In the genomic region with DNA sequence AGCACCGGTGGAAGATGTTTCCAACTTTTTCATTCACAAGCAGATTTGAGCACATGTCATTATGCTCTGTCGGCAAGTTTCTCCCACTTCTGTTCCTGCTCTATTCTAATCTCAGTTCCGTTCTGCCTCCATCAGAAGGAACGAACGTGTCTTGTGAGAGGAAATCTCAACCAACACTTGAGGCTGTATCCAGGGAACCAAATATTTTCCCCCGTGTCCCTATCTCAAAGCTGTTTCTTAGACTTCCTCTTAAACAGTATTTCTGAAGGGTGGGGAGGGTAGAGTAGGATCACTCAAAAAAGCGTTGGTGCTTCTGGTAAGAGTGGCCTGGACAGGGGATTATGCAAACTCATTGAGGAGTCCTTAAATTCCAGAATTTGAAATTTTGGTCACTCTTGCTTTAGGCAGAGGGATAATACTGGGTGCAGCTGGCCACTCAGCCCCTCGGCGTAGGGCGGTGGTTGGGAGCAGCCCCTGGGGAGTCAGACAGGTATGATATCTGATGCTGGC, we compare ENCODE assay signal across 1 cellular context.
TF ChIP-seq lines count a peak whose summit lies in the region.

No MANE protein-coding gene starts in this region.

TF ChIP-seq in A549, 52 proteins besides CTCF, POLR2A, EP300 and RAD21 (continued from another document):
- TF ChIP-seq, protein P1, sequence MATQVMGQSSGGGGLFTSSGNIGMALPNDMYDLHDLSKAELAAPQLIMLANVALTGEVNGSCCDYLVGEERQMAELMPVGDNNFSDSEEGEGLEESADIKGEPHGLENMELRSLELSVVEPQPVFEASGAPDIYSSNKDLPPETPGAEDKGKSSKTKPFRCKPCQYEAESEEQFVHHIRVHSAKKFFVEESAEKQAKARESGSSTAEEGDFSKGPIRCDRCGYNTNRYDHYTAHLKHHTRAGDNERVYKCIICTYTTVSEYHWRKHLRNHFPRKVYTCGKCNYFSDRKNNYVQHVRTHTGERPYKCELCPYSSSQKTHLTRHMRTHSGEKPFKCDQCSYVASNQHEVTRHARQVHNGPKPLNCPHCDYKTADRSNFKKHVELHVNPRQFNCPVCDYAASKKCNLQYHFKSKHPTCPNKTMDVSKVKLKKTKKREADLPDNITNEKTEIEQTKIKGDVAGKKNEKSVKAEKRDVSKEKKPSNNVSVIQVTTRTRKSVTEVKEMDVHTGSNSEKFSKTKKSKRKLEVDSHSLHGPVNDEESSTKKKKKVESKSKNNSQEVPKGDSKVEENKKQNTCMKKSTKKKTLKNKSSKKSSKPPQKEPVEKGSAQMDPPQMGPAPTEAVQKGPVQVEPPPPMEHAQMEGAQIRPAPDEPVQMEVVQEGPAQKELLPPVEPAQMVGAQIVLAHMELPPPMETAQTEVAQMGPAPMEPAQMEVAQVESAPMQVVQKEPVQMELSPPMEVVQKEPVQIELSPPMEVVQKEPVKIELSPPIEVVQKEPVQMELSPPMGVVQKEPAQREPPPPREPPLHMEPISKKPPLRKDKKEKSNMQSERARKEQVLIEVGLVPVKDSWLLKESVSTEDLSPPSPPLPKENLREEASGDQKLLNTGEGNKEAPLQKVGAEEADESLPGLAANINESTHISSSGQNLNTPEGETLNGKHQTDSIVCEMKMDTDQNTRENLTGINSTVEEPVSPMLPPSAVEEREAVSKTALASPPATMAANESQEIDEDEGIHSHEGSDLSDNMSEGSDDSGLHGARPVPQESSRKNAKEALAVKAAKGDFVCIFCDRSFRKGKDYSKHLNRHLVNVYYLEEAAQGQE (IDR thresholded peaks at IDR 0.05) = no peak
